8 cellular contexts compared by ENCODE assay signal in genomic region chr2:112542123-112542973, GRCh38. TPM values are rescaled to one million over a fixed set of nuclear protein-coding genes. Genes with fewer than 3 reads are reported as not detected.
DNase-seq lines count a peak whose midpoint lies in the region; ATAC-seq and TF ChIP-seq lines count a peak whose summit lies in the region.

Gene POLR1B, plus strand, starts transcription at chr2:112542465. Its CDS starts 30 bp downstream, at chr2:112542495.

- H3K27me3 ChIP-seq in CD4-positive, CD25-positive, alpha-beta regulatory T cell (ENCODE audit: control insufficient read depth, insufficient read depth, low read length): no peaks in the 10 kb centered on the region

- no peak within 1 kb of the TSS for H3K27ac Mint-ChIP-seq in CD4-positive, CD25-positive, alpha-beta regulatory T cell

- no peaks in the 10 kb centered on the region for H3K27me3 Mint-ChIP-seq in CD4-positive, CD25-positive, alpha-beta regulatory T cell

- H3K4me1 ChIP-seq in CD4-positive, CD25-positive, alpha-beta regulatory T cell (ENCODE audit: control insufficient read depth, insufficient read depth, low read length, poor library complexity, severe bottlenecking): peaks cover 33% of the 10 kb centered on the region

- ATAC-seq in CD4-positive, CD25-positive, alpha-beta regulatory T cell (ENCODE audit: low read depth in 2 of 2): peak; percentile 80 to 82
- ATAC-seq in GM19372 (IDR thresholded peaks at IDR 0.05; ENCODE audit: low read depth, unreplicated experiment) (peak; percentile 79), HG03520 (IDR thresholded peaks at IDR 0.05; ENCODE audit: unreplicated experiment) (peak; percentile 67)

- no peak for TF ChIP-seq POLR2A in lower leg skin (IDR thresholded peaks at IDR 0.05)

- peak; percentile 68 to 89 (median 81) for DNase-seq in CD4-positive, CD25-positive, alpha-beta regulatory T cell
- DNase-seq in NCI-H69 (lab: John Stamatoyannopoulos, UW) (peak; percentile 88), ecto neural progenitor cell (ENCODE audit: low spot score) (peak; percentile 90), lower leg skin (ENCODE audit: low spot score in 2 of 2) (peak; percentile 75 to 94)
- DNase-seq in activated CD4-positive, alpha-beta T cell treated with anti-CD3 and anti-CD28 coated beads, Interleukin-2, amount 50 U/mL, for 48 hours: peak; percentile 77 to 82
- peak; percentile 63 to 66 for DNase-seq in stimulated activated CD4-positive, alpha-beta T cell treated with anti-CD3 and anti-CD28 coated beads, Interleukin-4, amount 100 ng/mL, for 48 hours (ENCODE audit: low read depth in 2 of 2)

- peak within 1 kb of the TSS; percentile 87 for H3K27ac ChIP-seq in CD4-positive, CD25-positive, alpha-beta regulatory T cell (ENCODE audit: insufficient read depth, low read length, poor library complexity, severe bottlenecking)

- H3K4me3 ChIP-seq in CD4-positive, CD25-positive, alpha-beta regulatory T cell (ENCODE audit: low read depth, low read length): peak within 1 kb of the TSS; percentile 92
- H3K4me3 ChIP-seq in lower leg skin (ENCODE audit: low read depth, poor library complexity, severe bottlenecking): peak within 1 kb of the TSS; percentile 68

- WGBS in lower leg skin, 2 donors: 1% methylated on average over 41 to 47 of the region's 66 CpGs

- peaks cover 6% of the 10 kb centered on the region for H3K36me3 Mint-ChIP-seq in CD4-positive, CD25-positive, alpha-beta regulatory T cell

- H3K36me3 ChIP-seq in CD4-positive, CD25-positive, alpha-beta regulatory T cell (ENCODE audit: control insufficient read depth, insufficient read depth, low read length): peaks cover 11% of the 10 kb centered on the region

- no peak within 1 kb of the TSS for H3K4me3 Mint-ChIP-seq in CD4-positive, CD25-positive, alpha-beta regulatory T cell

- H3K9me3 Mint-ChIP-seq in CD4-positive, CD25-positive, alpha-beta regulatory T cell: peaks cover 0 to under 1% (median 0%) of the 10 kb centered on the region in 7 donors

- no peak for TF ChIP-seq CTCF in lower leg skin (IDR thresholded peaks at IDR 0.05)

- intact Hi-C loops in lower leg skin (cut with DNase I; ENCODE audit: low total_unique reads): no loop called here

- peaks cover 0 to 28% (median 17%) of the 10 kb centered on the region in 4 donors for H3K4me1 Mint-ChIP-seq in CD4-positive, CD25-positive, alpha-beta regulatory T cell

- H3K9me3 ChIP-seq in CD4-positive, CD25-positive, alpha-beta regulatory T cell (ENCODE audit: control insufficient read depth in 2 of 2, low read length in 2 of 2): no peaks in the 10 kb centered on the region

RNA-seq across cellular contexts. Expression of gene POLR1B, which starts in this region (rescaled TPM):
- total RNA-seq in CD4-positive, CD25-positive, alpha-beta regulatory T cell: 24.5 TPM
- polyA plus RNA-seq in CD4-positive, CD25-positive, alpha-beta regulatory T cell: 10 to 100 TPM; 14.3 to 34.4 (median 20.2) TPM
- total RNA-seq in lower leg skin: 10 to 100 TPM; 12.4 to 17.0 (median 16.1) TPM

Comparison
In these comparisons a context has a peak if more than half of its experiments do, and no peak if none do; other contexts are left out.
1. Peak in every context shown above with its lines: DNase-seq, ATAC-seq, H3K4me3 ChIP-seq and H3K27ac ChIP-seq.